In genomic region chr12:100268835-100269564, GRCh38 we compare ENCODE assay signal across 8 cellular contexts. TPM values are rescaled to one million over a fixed set of nuclear protein-coding genes. Genes with fewer than 3 reads are reported as not detected.
A peak's percentile ranks its signal among the peaks of the same experiment; 100 is the strongest.
DNase-seq lines count a peak whose midpoint lies in the region; ATAC-seq and TF ChIP-seq lines count a peak whose summit lies in the region.

No MANE protein-coding gene starts in this region.

- H3K4me1 ChIP-seq in CD8-positive, alpha-beta memory T cell (ENCODE audit: insufficient read depth, low read length), result peaks cover 45% of the 10 kb centered on the region

- H3K27me3 ChIP-seq in CD8-positive, alpha-beta memory T cell (ENCODE audit: insufficient read depth, low read length, poor library complexity, severe bottlenecking), result no peaks in the 10 kb centered on the region

- no peaks in the 10 kb centered on the region for H3K27me3 Mint-ChIP-seq in CD8-positive, alpha-beta memory T cell
- H3K27me3 Mint-ChIP-seq in chondrocyte (ENCODE audit: low read depth) (no peaks in the 10 kb centered on the region), natural killer cell (ENCODE audit: low read depth in 2 of 2) (no peaks in the 10 kb centered on the region)

- no peak overlapping the region for H3K27ac ChIP-seq in CD8-positive, alpha-beta memory T cell (ENCODE audit: low read depth, low read length)

- CTCF ChIA-PET in CD8-positive, alpha-beta memory T cell (lab: Charles Lee), result no interaction called here

- POLR2A ChIA-PET in CD8-positive, alpha-beta memory T cell (lab: Charles Lee), result interaction anchor here (0.6 kb wide), 1 partner anchor 13 kb away, joined by 10 read pairs; no protein-coding TSS in a partner anchor

- H3K4me3 Mint-ChIP-seq in CD8-positive, alpha-beta memory T cell, result peak overlapping the region; percentile 94 to 100 (median 99)
- H3K4me3 Mint-ChIP-seq in chondrocyte (ENCODE audit: unreplicated experiment), result peak overlapping the region; percentile 99
- peak overlapping the region; percentile 99 for H3K4me3 Mint-ChIP-seq in natural killer cell

- H3K4me3 ChIP-seq in CD8-positive, alpha-beta memory T cell (ENCODE audit: low read length), result no peak overlapping the region

- H3K36me3 Mint-ChIP-seq in CD8-positive, alpha-beta memory T cell, result peaks cover 0 to 10% (median 0%) of the 10 kb centered on the region in 3 donors
- H3K36me3 Mint-ChIP-seq in chondrocyte (ENCODE audit: low read depth), result no peaks in the 10 kb centered on the region
- no peaks in the 10 kb centered on the region for H3K36me3 Mint-ChIP-seq in natural killer cell

- peaks cover 42 to 62% (median 61%) of the 10 kb centered on the region in 3 donors for H3K4me1 Mint-ChIP-seq in CD8-positive, alpha-beta memory T cell
- H3K4me1 Mint-ChIP-seq in chondrocyte (ENCODE audit: low read depth) (peaks cover 52% of the 10 kb centered on the region), natural killer cell (peaks cover 38 to 55% of the 10 kb centered on the region in 2 donors)

- H3K36me3 ChIP-seq in CD8-positive, alpha-beta memory T cell (ENCODE audit: insufficient read depth, low read length), result no peaks in the 10 kb centered on the region

- H3K27ac Mint-ChIP-seq in CD8-positive, alpha-beta memory T cell, result peak overlapping the region in 7 of 8 donors; percentile 0 to 92 (median 78)
- peak overlapping the region; percentile 97 for H3K27ac Mint-ChIP-seq in chondrocyte (ENCODE audit: unreplicated experiment)
- peak overlapping the region; percentile 96 to 97 for H3K27ac Mint-ChIP-seq in natural killer cell

- TF ChIP-seq CTCF in chondrocyte (IDR thresholded peaks at IDR 0.05), result no peak
- no peak for TF ChIP-seq CTCF in natural killer cell (IDR thresholded peaks at IDR 0.05)

- no peak for DNase-seq in CD8-positive, alpha-beta memory T cell
- DNase-seq in Kasumi-1 (lab: John Stamatoyannopoulos, UW) (peak; percentile 38 to 43), chondrocyte (ENCODE audit: low spot score) (no peak), natural killer cell (no peak)
- DNase-seq in stimulated activated CD4-positive, alpha-beta T cell treated with anti-CD3 and anti-CD28 coated beads, Interleukin-2, amount 100 ng/mL, for 24 hours, result no peak

- no peak for ATAC-seq in natural killer cell
- ATAC-seq in GM18907 (IDR thresholded peaks at IDR 0.05; ENCODE audit: unreplicated experiment), result no peak
- ATAC-seq in GM19324 (IDR thresholded peaks at IDR 0.05; ENCODE audit: low FRiP score, unreplicated experiment), result no peak
- no peak for ATAC-seq in GM21447 (IDR thresholded peaks at IDR 0.05; ENCODE audit: unreplicated experiment)

- H3K9me3 Mint-ChIP-seq in CD8-positive, alpha-beta memory T cell, result no peaks in the 10 kb centered on the region
- no peaks in the 10 kb centered on the region for H3K9me3 Mint-ChIP-seq in chondrocyte (ENCODE audit: low read depth)
- H3K9me3 Mint-ChIP-seq in natural killer cell, result no peaks in the 10 kb centered on the region

- no peaks in the 10 kb centered on the region for H3K9me3 ChIP-seq in CD8-positive, alpha-beta memory T cell (ENCODE audit: low read length)

- intact Hi-C loops in natural killer cell (cut with micrococcal nuclease), result no loop called here

RNA-seq across cellular contexts. Expression of gene SCYL2, which starts 2.0 kb away (rescaled TPM):
- total RNA-seq in CD8-positive, alpha-beta memory T cell, result 10 to 100 TPM; 31.8 to 40.1 TPM
- 18.8 TPM for polyA plus RNA-seq in CD8-positive, alpha-beta memory T cell
- total RNA-seq in chondrocyte (48.4 to 53.9 TPM (median 48.6 TPM) in 3 replicates), natural killer cell (10 to 100 TPM; 48.7 to 61.0 (median 56.1) TPM)

RNA-seq across cellular contexts. Expression of gene DEPDC4, which starts 2.1 kb away (rescaled TPM):
- 1 to 10 TPM; 1.2 to 1.4 TPM for total RNA-seq in CD8-positive, alpha-beta memory T cell
- polyA plus RNA-seq in CD8-positive, alpha-beta memory T cell, result not detected
- total RNA-seq in chondrocyte, result 0.44 to 1.6 TPM (median 0.57 TPM) in 3 replicates
- under 1 TPM in 1 of 3 donors, not detected in 2; 0.16 TPM for total RNA-seq in natural killer cell

Comparison
In these comparisons a context has a peak if more than half of its experiments do, and no peak if none do; other contexts are left out.
1. DNase-seq: peak in Kasumi-1 (2 of 2); none in CD8-positive, alpha-beta memory T cell (0 of 5), chondrocyte (single experiment), natural killer cell (single experiment) and stimulated activated CD4-positive, alpha-beta T cell treated with anti-CD3 and anti-CD28 coated beads, Interleukin-2, amount 100 ng/mL, for 24 hours (0 of 2).
2. Peak in every context shown above with its lines, with median percentiles within 50 percentile points of each other: H3K27ac Mint-ChIP-seq and H3K4me3 Mint-ChIP-seq.